Comparison of ENCODE assay signal across 17 cellular contexts in the genomic region with DNA sequence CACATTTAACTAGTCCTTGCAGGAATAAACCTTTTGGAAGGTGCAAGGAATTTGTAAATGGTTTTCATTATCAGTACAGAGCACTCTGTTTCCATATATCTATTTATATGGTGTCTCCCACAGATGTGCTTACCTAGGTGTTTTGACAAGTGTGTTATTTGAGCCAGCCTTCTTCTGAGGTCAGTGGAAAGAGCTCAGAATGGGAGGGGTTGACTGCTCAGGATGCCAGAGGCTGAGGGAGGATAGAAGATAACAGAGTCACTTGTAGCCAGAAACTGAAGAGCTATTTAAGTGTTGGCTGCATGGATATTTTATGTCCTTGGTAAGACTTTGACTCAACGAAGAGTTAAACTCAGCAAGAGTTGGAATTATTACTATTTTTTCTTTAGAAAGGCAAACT. TPM values are rescaled to one million over a fixed set of nuclear protein-coding genes. Genes with fewer than 3 reads are reported as not detected.
A peak's percentile ranks its signal among the peaks of the same experiment; 100 is the strongest.
DNase-seq lines count a peak whose midpoint lies in the region; ATAC-seq and TF ChIP-seq lines count a peak whose summit lies in the region.
"Had no signal": no experiment of that assay in that cellular context is flagged by ENCODE, and none has a peak within 500 bp of the region (broad histone marks: within the 10 kb centered on the region; RNA-seq: fewer than 3 reads in every experiment).

No MANE protein-coding gene starts in this region.

- POLR2A ChIA-PET in HEK293T (lab: Yijun Ruan, JAX), result no interaction called here

- no peak overlapping the region for H2BK15ac ChIP-seq in mesendoderm (replicated peaks; ENCODE audit: low read depth)

- no peak overlapping the region for H3K4ac ChIP-seq in mesendoderm (ENCODE audit: low read depth, low read length)

- intact Hi-C loops in Calu3 (cut with micrococcal nuclease; ENCODE audit: unreplicated experiment), result no loop called here

- H3K4me2 ChIP-seq in mesendoderm (ENCODE audit: low read length), result no peak overlapping the region

- no peak overlapping the region for H2BK5ac ChIP-seq in mesendoderm (ENCODE audit: low read length)

- DNase-seq in HEK293T (ENCODE audit: extremely low spot score) (peak; percentile 36), NCI-H2196 (lab: John Stamatoyannopoulos, UW; ENCODE audit: unreplicated experiment) (peak; percentile 8), choroid plexus epithelial cell (ENCODE audit: low read depth) (peak; percentile 61), mesendoderm (peak; percentile 67), Calu3 (no peak)
- DNase-seq: body of pancreas; DND-41; effector CD8-positive, alpha-beta T cell; Kasumi-1; mucosa of descending colon; NCI-H1694; stimulated activated CD4-positive, alpha-beta T cell treated with anti-CD3 and anti-CD28 coated beads, Interleukin-15, amount 100 ng/mL, for 24 hours had no signal

- no CpG with 5 or more reads among the region's 1 CpG for WGBS in mesendoderm (ENCODE audit: extremely low coverage, insufficient coverage, low lambda C conversion rate)

- TF ChIP-seq CTCF in choroid plexus epithelial cell (conservative IDR thresholded peaks at IDR 0.05; ENCODE audit: low read depth, low read length) (no peak), Calu3 (IDR thresholded peaks at IDR 0.05; ENCODE audit: unreplicated experiment) (no peak)

- no peak overlapping the region for H4K8ac ChIP-seq in mesendoderm (ENCODE audit: low read depth, low read length)

- no peak overlapping the region for H2AK5ac ChIP-seq in mesendoderm (ENCODE audit: low read length)

- no peaks in the 10 kb centered on the region for H3K36me3 ChIP-seq in mesendoderm (ENCODE audit: control insufficient read depth, insufficient read depth, low read length)
- H3K36me3 ChIP-seq: HAP-1 had no signal

- H4K5ac ChIP-seq in mesendoderm (ENCODE audit: low read length), result no peak overlapping the region

- no peak overlapping the region for H3K56ac ChIP-seq in mesendoderm (ENCODE audit: low read length)

- no peak overlapping the region for H3K23ac ChIP-seq in mesendoderm (ENCODE audit: low read length)

- no peaks in the 10 kb centered on the region for H3K79me2 ChIP-seq in mesendoderm (ENCODE audit: control insufficient read depth, insufficient read depth, low read length)

- H3K4me3 Mint-ChIP-seq in Calu3 (ENCODE audit: low read depth, unreplicated experiment), result no peak overlapping the region

- no peak overlapping the region for H3K9ac ChIP-seq in mesendoderm (ENCODE audit: low read length)

- no peak overlapping the region for H3K4me3 ChIP-seq in choroid plexus epithelial cell (ENCODE audit: low read depth, low read length)
- H3K4me3 ChIP-seq in mesendoderm (ENCODE audit: low read length), result no peak overlapping the region
- H3K4me3 ChIP-seq: body of pancreas, HAP-1, mucosa of descending colon had no signal

- no peaks in the 10 kb centered on the region for H3K79me1 ChIP-seq in mesendoderm (ENCODE audit: low read length)

- CTCF ChIA-PET in HEK293T (lab: Yijun Ruan, JAX), result interaction anchor here (1.3 kb wide), 1 partner anchor 9 kb away, joined by 4 read pairs; no protein-coding TSS in a partner anchor
- CTCF ChIA-PET in Calu3 (lab: Charles Lee), result no interaction called here

- no peak overlapping the region for H2BK120ac ChIP-seq in mesendoderm (ENCODE audit: low read depth, low read length)

- H3K9me3 Mint-ChIP-seq in Calu3 (ENCODE audit: low read depth, unreplicated experiment), result no peaks in the 10 kb centered on the region

- H3K27ac ChIP-seq in mesendoderm (ENCODE audit: low read depth, low read length), result no peak overlapping the region
- H3K27ac ChIP-seq: body of pancreas had no signal

- ATAC-seq in GM19463 (IDR thresholded peaks at IDR 0.05; ENCODE audit: unreplicated experiment), result no peak
- ATAC-seq in GM21528 (IDR thresholded peaks at IDR 0.05; ENCODE audit: low FRiP score, unreplicated experiment), result no peak
- ATAC-seq in HG02970 (IDR thresholded peaks at IDR 0.05; ENCODE audit: low FRiP score, unreplicated experiment), result no peak
- ATAC-seq: body of pancreas, mucosa of descending colon had no signal

- no peak overlapping the region for H3K27ac Mint-ChIP-seq in Calu3 (ENCODE audit: unreplicated experiment)
- H3K27ac Mint-ChIP-seq: progenitor cell of endocrine pancreas had no signal

- no TSS peak for BruUV-seq in Calu3 (replicated peaks; lab: Mats Ljungman, UMichigan)

- no peaks in the 10 kb centered on the region for H3K4me1 ChIP-seq in mesendoderm (ENCODE audit: control insufficient read depth, low read depth, low read length)
- H3K4me1 ChIP-seq: body of pancreas had no signal

- no peaks in the 10 kb centered on the region for H3K27me3 Mint-ChIP-seq in Calu3 (ENCODE audit: unreplicated experiment)

- peaks cover 23% of the 10 kb centered on the region for H3K4me1 Mint-ChIP-seq in Calu3 (ENCODE audit: low read depth, unreplicated experiment)

- no peaks in the 10 kb centered on the region for H3K27me3 ChIP-seq in mesendoderm (ENCODE audit: insufficient read depth, low read length, poor library complexity)
- H3K27me3 ChIP-seq: body of pancreas had no signal

- no peak overlapping the region for H3K18ac ChIP-seq in mesendoderm (ENCODE audit: low read length)

- peaks cover 6% of the 10 kb centered on the region for H3K36me3 Mint-ChIP-seq in Calu3 (ENCODE audit: insufficient read depth, unreplicated experiment)

TF ChIP-seq in HEK293T, 16 proteins besides CTCF, POLR2A, EP300 and RAD21:
- TF ChIP-seq SP1 (IDR thresholded peaks at IDR 0.05), result no peak
- TF ChIP-seq FOXM1 (IDR thresholded peaks at IDR 0.05; ENCODE audit: borderline replicate concordance), result no peak
- TF ChIP-seq FOXK2 (IDR thresholded peaks at IDR 0.05), result no peak
- TF ChIP-seq, protein P1, sequence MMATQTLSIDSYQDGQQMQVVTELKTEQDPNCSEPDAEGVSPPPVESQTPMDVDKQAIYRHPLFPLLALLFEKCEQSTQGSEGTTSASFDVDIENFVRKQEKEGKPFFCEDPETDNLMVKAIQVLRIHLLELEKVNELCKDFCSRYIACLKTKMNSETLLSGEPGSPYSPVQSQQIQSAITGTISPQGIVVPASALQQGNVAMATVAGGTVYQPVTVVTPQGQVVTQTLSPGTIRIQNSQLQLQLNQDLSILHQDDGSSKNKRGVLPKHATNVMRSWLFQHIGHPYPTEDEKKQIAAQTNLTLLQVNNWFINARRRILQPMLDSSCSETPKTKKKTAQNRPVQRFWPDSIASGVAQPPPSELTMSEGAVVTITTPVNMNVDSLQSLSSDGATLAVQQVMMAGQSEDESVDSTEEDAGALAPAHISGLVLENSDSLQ (IDR thresholded peaks at IDR 0.05), result no peak
- no peak for TF ChIP-seq TARDBP (IDR thresholded peaks at IDR 0.05)
- no peak for TF ChIP-seq ZNF384 (IDR thresholded peaks at IDR 0.05)
- TF ChIP-seq L3MBTL2 (conservative IDR thresholded peaks at IDR 0.05), result no peak
- TF ChIP-seq BHLHE40 (IDR thresholded peaks at IDR 0.05; ENCODE audit: borderline replicate concordance), result no peak
- no peak for TF ChIP-seq SUZ12 (IDR thresholded peaks at IDR 0.05)
- TF ChIP-seq FOXA1 (IDR thresholded peaks at IDR 0.05), result no peak
- no peak for TF ChIP-seq HDGF (IDR thresholded peaks at IDR 0.05; ENCODE audit: borderline replicate concordance)
- TF ChIP-seq LEF1 (IDR thresholded peaks at IDR 0.05; ENCODE audit: borderline replicate concordance), result no peak
- TF ChIP-seq CTBP1 (IDR thresholded peaks at IDR 0.05; ENCODE audit: borderline replicate concordance), result no peak
- no peak for TF ChIP-seq ARNT (IDR thresholded peaks at IDR 0.05)
- no peak for TF ChIP-seq ELF4 (IDR thresholded peaks at IDR 0.05)
- no peak for TF ChIP-seq NFRKB (IDR thresholded peaks at IDR 0.05)

RNA-seq across cellular contexts. Expression of a gene that starts 5.0 kb away (rescaled TPM):
- 0.41 TPM for polyA plus RNA-seq in mesendoderm (2013, experiment 1 of 2)
- 0.52 TPM for polyA plus RNA-seq in mesendoderm (2013, experiment 2 of 2)
- total RNA-seq in Calu3 (2022), result 1.8 and 3.3 TPM in 2 replicates
